ENCODE assay signal across 11 cellular contexts in the genomic region with DNA sequence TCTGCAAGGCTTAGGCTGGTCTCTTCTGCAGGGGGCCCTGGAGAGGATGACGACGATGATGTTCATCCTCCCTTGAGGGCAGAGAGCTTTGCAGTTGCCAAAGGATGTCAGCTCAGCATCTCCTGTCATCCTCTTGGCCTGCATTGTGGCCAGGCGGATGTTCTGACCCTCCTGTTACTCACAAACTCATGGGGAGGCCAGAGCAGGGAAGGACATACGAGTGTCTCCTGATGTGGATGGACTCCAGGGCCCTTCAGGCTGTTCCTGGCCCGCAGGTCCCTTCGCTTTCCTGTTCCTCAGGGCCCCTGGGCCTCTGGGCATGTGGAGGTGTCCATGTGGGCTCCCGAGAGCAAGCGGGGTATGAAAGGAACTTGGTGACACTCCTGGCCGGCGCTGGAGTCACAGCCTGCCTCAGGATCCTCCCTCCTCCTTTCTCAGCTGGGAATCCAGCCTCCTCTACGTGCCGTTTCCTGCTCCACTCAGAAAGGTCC. TPM values are rescaled to one million over a fixed set of nuclear protein-coding genes. Genes with fewer than 3 reads are reported as not detected.
DNase-seq lines count a peak whose midpoint lies in the region; ATAC-seq and TF ChIP-seq lines count a peak whose summit lies in the region.
"Had no signal": no experiment of that assay in that cellular context is flagged by ENCODE, and none has a peak within 500 bp of the region (broad histone marks: within the 10 kb centered on the region; RNA-seq: fewer than 3 reads in every experiment).

No MANE protein-coding gene starts in this region.

- H3K27ac ChIP-seq in foreskin keratinocyte, result no peak overlapping the region
- H3K27ac ChIP-seq: A549 had no signal

- H3K9me3 ChIP-seq in T-helper 17 cell (ENCODE audit: control insufficient read depth, low read length, poor library complexity, severe bottlenecking), result no peaks in the 10 kb centered on the region
- H3K9me3 ChIP-seq: A549 had no signal

- CTCF ChIA-PET in activated CD4-positive, alpha-beta T cell treated with anti-CD3 and anti-CD28 coated beads for 36 hours (lab: Charles Lee), result interaction anchor here (0.9 to 2.8 kb wide), 7 partner anchors 9 to 90 kb away, joined by 3 to 10 read pairs (median 9); partner anchors contain the start of gene ADORA2A

- intact Hi-C loops in activated CD4-positive, alpha-beta T cell treated with anti-CD3 and anti-CD28 coated beads for 36 hours (cut with DNase I, micrococcal nuclease), result loop anchor here in 1 of 2 experiments (2.0 kb wide), 1 partner anchor 279 kb away; no protein-coding TSS in a partner anchor

- peak overlapping the region; percentile 70 for H3K4me3 Mint-ChIP-seq in activated CD4-positive, alpha-beta T cell treated with anti-CD3 and anti-CD28 coated beads for 36 hours
- H3K4me3 Mint-ChIP-seq in T-helper 17 cell, result peak overlapping the region; percentile 33
- H3K4me3 Mint-ChIP-seq in stimulated activated effector memory CD8-positive, alpha-beta T cell treated with anti-CD3 and anti-CD28 coated beads, Interleukin-12 subunit alpha, Interleukin-12 subunit beta, amount 100 ng/mL, for 72 hours, result peak overlapping the region; percentile 71

- POLR2A ChIA-PET in activated CD4-positive, alpha-beta T cell treated with anti-CD3 and anti-CD28 coated beads for 36 hours (lab: Charles Lee), result interaction anchor here (0.5 to 1.4 kb wide), 3 partner anchors 9 to 526 kb away, joined by 3 to 6 read pairs (median 4); no protein-coding TSS in a partner anchor

- H3K27me3 Mint-ChIP-seq in activated CD4-positive, alpha-beta T cell treated with anti-CD3 and anti-CD28 coated beads for 36 hours, result no peaks in the 10 kb centered on the region
- H3K27me3 Mint-ChIP-seq in T-helper 17 cell, result no peaks in the 10 kb centered on the region

- peaks cover 7% of the 10 kb centered on the region for H3K4me1 ChIP-seq in foreskin keratinocyte
- H3K4me1 ChIP-seq: A549 had no signal

- no peaks in the 10 kb centered on the region for H3K27me3 ChIP-seq in foreskin keratinocyte

- peak overlapping the region; percentile 99 for H3K27ac Mint-ChIP-seq in activated CD4-positive, alpha-beta T cell treated with anti-CD3 and anti-CD28 coated beads for 36 hours
- H3K27ac Mint-ChIP-seq in T-helper 17 cell, result peak overlapping the region; percentile 84
- peak overlapping the region; percentile 98 for H3K27ac Mint-ChIP-seq in stimulated activated effector memory CD8-positive, alpha-beta T cell treated with anti-CD3 and anti-CD28 coated beads, Interleukin-12 subunit alpha, Interleukin-12 subunit beta, amount 100 ng/mL, for 72 hours

- H3K4me1 Mint-ChIP-seq in activated CD4-positive, alpha-beta T cell treated with anti-CD3 and anti-CD28 coated beads for 36 hours, result peaks cover 83% of the 10 kb centered on the region
- peaks cover 44% of the 10 kb centered on the region for H3K4me1 Mint-ChIP-seq in T-helper 17 cell
- peaks cover 80% of the 10 kb centered on the region for H3K4me1 Mint-ChIP-seq in stimulated activated effector memory CD8-positive, alpha-beta T cell treated with anti-CD3 and anti-CD28 coated beads, Interleukin-12 subunit alpha, Interleukin-12 subunit beta, amount 100 ng/mL, for 72 hours

- TF ChIP-seq CTCF in fibroblast of the aortic adventitia (IDR thresholded peaks at IDR 0.05; ENCODE audit: insufficient read depth, low read length), result no peak
- no peak for TF ChIP-seq CTCF in foreskin keratinocyte (conservative IDR thresholded peaks at IDR 0.05)

- ATAC-seq in activated CD4-positive, alpha-beta T cell treated with anti-CD3 and anti-CD28 coated beads for 36 hours, result no peak
- ATAC-seq in T-helper 17 cell, result no peak
- no peak for ATAC-seq in stimulated activated effector memory CD8-positive, alpha-beta T cell treated with anti-CD3 and anti-CD28 coated beads, Interleukin-12 subunit alpha, Interleukin-12 subunit beta, amount 100 ng/mL, for 72 hours
- no peak for ATAC-seq in GM21381 (IDR thresholded peaks at IDR 0.05; ENCODE audit: unreplicated experiment)
- no peak for ATAC-seq in GM21526 (IDR thresholded peaks at IDR 0.05; ENCODE audit: low FRiP score, unreplicated experiment)
- ATAC-seq in foreskin keratinocyte, result no peak
- ATAC-seq: A549 had no signal

- peaks cover 58% of the 10 kb centered on the region for H3K36me3 Mint-ChIP-seq in activated CD4-positive, alpha-beta T cell treated with anti-CD3 and anti-CD28 coated beads for 36 hours (ENCODE audit: low read depth)
- peaks cover 5% of the 10 kb centered on the region for H3K36me3 Mint-ChIP-seq in T-helper 17 cell (ENCODE audit: low read depth)
- peaks cover 77% of the 10 kb centered on the region for H3K36me3 Mint-ChIP-seq in stimulated activated effector memory CD8-positive, alpha-beta T cell treated with anti-CD3 and anti-CD28 coated beads, Interleukin-12 subunit alpha, Interleukin-12 subunit beta, amount 100 ng/mL, for 72 hours

- DNase-seq in activated CD4-positive, alpha-beta T cell treated with anti-CD3 and anti-CD28 coated beads for 36 hours, result no peak
- no peak for DNase-seq in activated CD4-positive, alpha-beta T cell treated with anti-CD3 and anti-CD28 coated beads, Interleukin-2, amount 50 U/mL, for 1 hour
- no peak for DNase-seq in T-helper 17 cell
- peak; percentile 47 for DNase-seq in fibroblast of the aortic adventitia (ENCODE audit: low read depth)
- DNase-seq in stimulated activated effector memory CD8-positive, alpha-beta T cell treated with anti-CD3 and anti-CD28 coated beads, Interleukin-12 subunit alpha, Interleukin-12 subunit beta, amount 100 ng/mL, for 72 hours (ENCODE audit: low spot score in 2 of 2), result no peak
- DNase-seq in foreskin keratinocyte, result no peak
- DNase-seq: activated gamma-delta T cell, NCI-H187 had no signal

- no peak overlapping the region for H3K4me3 ChIP-seq in fibroblast of the aortic adventitia (ENCODE audit: low read depth, low read length)
- H3K4me3 ChIP-seq: A549 had no signal

- no peaks in the 10 kb centered on the region for H3K9me3 Mint-ChIP-seq in activated CD4-positive, alpha-beta T cell treated with anti-CD3 and anti-CD28 coated beads for 36 hours (ENCODE audit: low read depth)
- H3K9me3 Mint-ChIP-seq in stimulated activated effector memory CD8-positive, alpha-beta T cell treated with anti-CD3 and anti-CD28 coated beads, Interleukin-12 subunit alpha, Interleukin-12 subunit beta, amount 100 ng/mL, for 72 hours, result no peaks in the 10 kb centered on the region

RNA-seq across cellular contexts. Expression of gene ADORA2A, which starts 8.5 kb away (rescaled TPM):
- 10 to 100 TPM; 30.6 to 31.3 TPM for total RNA-seq in activated CD4-positive, alpha-beta T cell treated with anti-CD3 and anti-CD28 coated beads for 36 hours
- total RNA-seq in T-helper 17 cell (10 to 100 TPM; 20.4 to 22.0 TPM), fibroblast of the aortic adventitia (ENCODE audit: low replicate concordance) (0.45 and 0.74 TPM in 2 replicates), foreskin keratinocyte (0.25 and 0.44 TPM in 2 replicates)
- 0.19 and 0.32 TPM in 2 replicates for polyA plus RNA-seq in foreskin keratinocyte

RNA-seq across cellular contexts. Expression of gene UPB1, which starts 59.2 kb away (rescaled TPM):
- under 1 TPM; 0.16 to 0.28 TPM for total RNA-seq in activated CD4-positive, alpha-beta T cell treated with anti-CD3 and anti-CD28 coated beads for 36 hours
- total RNA-seq in T-helper 17 cell (1 to 10 TPM; 1.5 to 2.8 TPM), fibroblast of the aortic adventitia (ENCODE audit: low replicate concordance) (0.90 TPM in 1 of 2 replicates, not detected in the other), foreskin keratinocyte (not detected in 2 replicates)
- not detected in 2 replicates for polyA plus RNA-seq in foreskin keratinocyte

Comparison
In these comparisons a context has a peak if more than half of its experiments do, and no peak if none do; other contexts are left out.
1. RNA of gene ADORA2A, which starts 8.5 kb away (total RNA-seq): 30.6 to 31.3 TPM in activated CD4-positive, alpha-beta T cell treated with anti-CD3 and anti-CD28 coated beads for 36 hours and 20.4 to 22.0 TPM in T-helper 17 cell; 0.45 to 0.74 TPM in fibroblast of the aortic adventitia and 0.25 to 0.44 TPM in foreskin keratinocyte; every median in the first group is over 10 times any median in the second.
2. Peak in every context shown above with its lines, with median percentiles within 50 percentile points of each other: H3K27ac Mint-ChIP-seq and H3K4me3 Mint-ChIP-seq.